29 cellular contexts compared by ENCODE assay signal in genomic region chr13:95367309-95367843, GRCh38.
A peak's percentile ranks its signal among the peaks of the same experiment; 100 is the strongest.
DNase-seq lines count a peak whose midpoint lies in the region; ATAC-seq, FAIRE-seq and TF ChIP-seq lines count a peak whose summit lies in the region.
"Had no signal": no experiment of that assay in that cellular context is flagged by ENCODE, and none has a peak within 500 bp of the region (broad histone marks: within the 10 kb centered on the region; RNA-seq: fewer than 3 reads in every experiment).

No MANE protein-coding gene starts in this region.

- H3K4ac ChIP-seq in H1 (replicated peaks; ENCODE audit: insufficient read length, low read depth, low read length), result no peak overlapping the region

- no peaks in the 10 kb centered on the region for H3K79me1 ChIP-seq in H1 (ENCODE audit: low read depth, low read length)

- no peak overlapping the region for H2BK20ac ChIP-seq in H1 (ENCODE audit: low read length)

- WGBS in H1 (ENCODE audit: extremely low coverage in 1 of 2, insufficient coverage in 1 of 2, insufficient read length in 1 of 2, insufficient replicate concordance in 2 of 2, low coverage in 1 of 2, low lambda C conversion rate in 2 of 2, missing lambda C conversion rate in 1 of 2), 2 experiments, result 91% methylated on average over 6 of the region's 6 CpGs; no CpG with 5 or more reads in 1 of the 2 experiments

- H2BK120ac ChIP-seq in H1 (replicated peaks; ENCODE audit: low read depth, low read length), result no peak overlapping the region

- H3K36me3 ChIP-seq in H1 (ENCODE audit: control insufficient read depth in 2 of 4, insufficient read depth in 4 of 4, low read length in 3 of 4), result no peaks in the 10 kb centered on the region
- H3K36me3 ChIP-seq: brain microvascular endothelial cell, esophagus muscularis mucosa, gastroesophageal sphincter, left ventricle myocardium inferior, SJSA1, suprapubic skin, WERI-Rb-1 had no signal

- no peak overlapping the region for H2BK12ac ChIP-seq in H1 (ENCODE audit: low read depth, low read length)

- no peaks in the 10 kb centered on the region for H3K79me2 ChIP-seq in H1 (ENCODE audit: control insufficient read depth in 1 of 2, insufficient read depth in 2 of 2, low read length in 2 of 2)

- no peak overlapping the region for H3K18ac ChIP-seq in H1 (ENCODE audit: extremely low read depth, low read length)

- DNase-seq in AG10803 (ENCODE audit: low read depth) (peak; percentile 19), DMS153 treated with DMSO at 0.1 percent for 48 hours (lab: John Stamatoyannopoulos, UW; ENCODE audit: unreplicated experiment) (peak; percentile 38), NCI-H69 (lab: John Stamatoyannopoulos, UW) (peak; percentile 4), H1 (ENCODE audit: low read depth in 1 of 2, low spot score in 2 of 2) (no peak), AG08395 (ENCODE audit: low spot score) (no peak), NCI-H524 treated with DMSO at 0.1 percent for 48 hours (lab: John Stamatoyannopoulos, UW) (no peak)
- DNase-seq: activated CD4-positive, alpha-beta T cell treated with anti-CD3 and anti-CD28 coated beads, Interleukin-2, amount 10 ng/mL, durations not matched to agents 7 days and 5 days; activated naive CD4-positive, alpha-beta T cell treated with anti-CD3 and anti-CD28 coated beads for 36 hours; brain microvascular endothelial cell; CD4-positive, alpha-beta T cell; DMS53; GM23248; hippocampal formation; Karpas-422; left ventricle myocardium inferior; naive B cell; NCI-H1105 treated with DMSO at 0.1 percent for 48 hours; NCI-H2029 treated with DMSO at 0.1 percent for 48 hours; NCI-H446 treated with DMSO at 0.1 percent for 48 hours; nucleus accumbens; small intestine; WERI-Rb-1 had no signal

- TF ChIP-seq POLR2A in H1 (IDR thresholded peaks at IDR 0.05; ENCODE audit: control extremely low read depth in 1 of 2, low read depth in 2 of 2, low read length in 2 of 2), result no peak

- TF ChIP-seq RAD21 in H1 (IDR thresholded peaks at IDR 0.05 in 1 of 2, conservative IDR thresholded peaks at IDR 0.05 in 1 of 2; ENCODE audit: low read depth in 2 of 2, low read length in 2 of 2), result no peak

- no peak overlapping the region for H3K27ac ChIP-seq in H1 (ENCODE audit: low read depth, low read length)
- H3K27ac ChIP-seq: brain microvascular endothelial cell, esophagus muscularis mucosa, gastroesophageal sphincter, GM23248, left ventricle myocardium inferior, SJSA1, suprapubic skin, WERI-Rb-1 had no signal

- no peak overlapping the region for H4K91ac ChIP-seq in H1 (replicated peaks; ENCODE audit: insufficient read length, low read length)

- no peak for ATAC-seq in GM21390 (IDR thresholded peaks at IDR 0.05; ENCODE audit: unreplicated experiment)
- ATAC-seq: gastroesophageal sphincter had no signal

- H3K23me2 ChIP-seq in H1 (ENCODE audit: low read depth, low read length), result no peaks in the 10 kb centered on the region

- no peak for TF ChIP-seq CTCF in AG10803 (conservative IDR thresholded peaks at IDR 0.05; ENCODE audit: low read length)
- TF ChIP-seq CTCF in H1 (IDR thresholded peaks at IDR 0.05; ENCODE audit: control extremely low read depth in 1 of 3, insufficient read depth in 1 of 3, low read depth in 1 of 3, low read length in 3 of 3), result no peak

- POLR2A ChIA-PET in H1 (lab: Charles Lee; ENCODE audit: partially characterized antibody), result no interaction called here

- H2AK5ac ChIP-seq in H1 (ENCODE audit: low read depth, low read length), result no peak overlapping the region

- CTCF ChIA-PET in H1 (lab: Charles Lee; ENCODE audit: partially characterized antibody), result interaction anchor here (0.7 kb wide), 1 partner anchor 13 kb away, joined by 3 read pairs; no protein-coding TSS in a partner anchor

- 0 out of 2 replicates have a peak overlapping the region, but pooled peaks have one; percentile 7 for H2AFZ ChIP-seq in H1 (ENCODE audit: low read length)
- H2AFZ ChIP-seq: GM23248 had no signal

- no peaks in the 10 kb centered on the region for H3K4me1 ChIP-seq in H1 (replicated peaks in 1 of 4; ENCODE audit: control insufficient read depth in 3 of 4, insufficient read depth in 4 of 4, low read length in 3 of 4)
- H3K4me1 ChIP-seq: esophagus muscularis mucosa, gastroesophageal sphincter, left ventricle myocardium inferior, SJSA1, suprapubic skin had no signal

- no peak overlapping the region for H3K9ac ChIP-seq in H1 (replicated peaks in 1 of 4; ENCODE audit: extremely low read depth in 1 of 4, low read depth in 3 of 4, low read length in 3 of 4)
- H3K9ac ChIP-seq: GM23248 had no signal

- H3K4me2 ChIP-seq in H1 (ENCODE audit: insufficient read depth in 1 of 2, low read depth in 2 of 2, low read length in 2 of 2), result no peak overlapping the region

- H2BK5ac ChIP-seq in H1 (ENCODE audit: low read depth, low read length), result no peak overlapping the region

- H3K23ac ChIP-seq in H1 (ENCODE audit: insufficient read length), result no peak overlapping the region

- no peak overlapping the region for H3K4me3 ChIP-seq in AG10803 (ENCODE audit: low read length)
- H3K4me3 ChIP-seq in H1 (ENCODE audit: extremely low read depth in 1 of 4, insufficient read depth in 2 of 4, low read depth in 3 of 4, low read length in 4 of 4), result no peak overlapping the region
- H3K4me3 ChIP-seq: esophagus muscularis mucosa, gastroesophageal sphincter, GM23248, left ventricle myocardium inferior, SJSA1, suprapubic skin had no signal

- no peak for FAIRE-seq in H1 (lab: Jason Lieb, UNC)
- FAIRE-seq: G401.6, RCC 7860, small intestine had no signal

- H3K56ac ChIP-seq in H1 (replicated peaks; ENCODE audit: insufficient read length, low read depth, low read length), result no peak overlapping the region

- H3K27me3 ChIP-seq in H1 (replicated peaks in 1 of 4; ENCODE audit: control insufficient read depth in 3 of 4, extremely low read depth in 1 of 4, insufficient read depth in 3 of 4, low read length in 3 of 4), result no peaks in the 10 kb centered on the region
- H3K27me3 ChIP-seq: brain microvascular endothelial cell, esophagus muscularis mucosa, gastroesophageal sphincter, SJSA1, suprapubic skin had no signal

- H4K8ac ChIP-seq in H1 (ENCODE audit: extremely low read depth, insufficient read depth, low read length), result no peak overlapping the region

- TF ChIP-seq EP300 in H1 (IDR thresholded peaks at IDR 0.05; ENCODE audit: borderline replicate concordance in 1 of 2, low read depth in 2 of 2, low read length in 2 of 2), result no peak

- no peaks in the 10 kb centered on the region for H3K9me3 ChIP-seq in H1 (ENCODE audit: insufficient read depth in 2 of 2, low read depth in 1 of 2, low read length in 1 of 2)
- H3K9me3 ChIP-seq: SJSA1, suprapubic skin had no signal

- H4K20me1 ChIP-seq in H1 (replicated peaks in 1 of 2; ENCODE audit: control insufficient read depth in 1 of 2, insufficient read depth in 2 of 2, low read length in 2 of 2), result no peaks in the 10 kb centered on the region

- no peak overlapping the region for H4K5ac ChIP-seq in H1 (ENCODE audit: insufficient read length, low read depth, low read length)

- H3K14ac ChIP-seq in H1 (ENCODE audit: insufficient read length), result no peak overlapping the region

- no peak overlapping the region for H2BK15ac ChIP-seq in H1 (ENCODE audit: low read length)

TF ChIP-seq in H1, 55 proteins besides CTCF, POLR2A, EP300 and RAD21 (continues in another document):
- no peak for TF ChIP-seq BACH1 (IDR thresholded peaks at IDR 0.05; ENCODE audit: low read length)
- no peak for TF ChIP-seq SAP30 (IDR thresholded peaks at IDR 0.05; ENCODE audit: insufficient read depth, insufficient replicate concordance, low read length)
- no peak for TF ChIP-seq RXRA (IDR thresholded peaks at IDR 0.05; ENCODE audit: insufficient read depth, low read depth, low read length)
- no peak for TF ChIP-seq KDM4A (IDR thresholded peaks at IDR 0.05; ENCODE audit: low read depth, low read length, severe bottlenecking)
- TF ChIP-seq PHF8 (conservative IDR thresholded peaks at IDR 0.05; ENCODE audit: low read depth, low read length), result no peak

Comparison
In these comparisons a context has a peak if more than half of its experiments do, and no peak if none do; other contexts are left out.
1. DNase-seq: peak in AG10803 (single experiment), DMS153 treated with DMSO at 0.1 percent for 48 hours (single experiment) and NCI-H69 (single experiment); none in H1 (0 of 2), AG08395 (single experiment) and NCI-H524 treated with DMSO at 0.1 percent for 48 hours (single experiment).